ENCODE assay signal across 18 cellular contexts in the genomic region with DNA sequence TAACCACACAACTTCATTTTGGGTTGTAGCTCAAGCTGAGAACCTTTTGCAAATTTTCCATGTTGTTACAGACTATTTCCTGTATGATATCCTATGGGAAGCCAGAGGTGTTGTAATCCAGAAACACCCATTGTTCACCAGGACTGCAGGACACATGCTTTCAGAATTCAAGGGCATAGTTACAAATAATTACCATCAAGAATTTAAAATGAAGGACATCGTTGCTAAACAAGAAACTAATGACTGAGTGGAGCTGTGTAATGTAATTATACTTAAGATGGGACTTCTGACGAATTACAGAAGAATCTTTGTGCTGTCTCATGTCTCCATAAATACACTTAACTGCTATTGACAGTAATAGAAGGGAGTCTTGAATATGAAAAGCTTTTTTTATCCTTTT. TPM values are rescaled to one million over a fixed set of nuclear protein-coding genes. Genes with fewer than 3 reads are reported as not detected.
DNase-seq lines count a peak whose midpoint lies in the region; ATAC-seq, FAIRE-seq and TF ChIP-seq lines count a peak whose summit lies in the region.
"Had no signal": no experiment of that assay in that cellular context is flagged by ENCODE, and none has a peak within 500 bp of the region (broad histone marks: within the 10 kb centered on the region; RNA-seq: fewer than 3 reads in every experiment).

No MANE protein-coding gene starts in this region.

- H3K9me3 ChIP-seq in HepG2 (ENCODE audit: low read length) (no peaks in the 10 kb centered on the region), right lobe of liver (no peaks in the 10 kb centered on the region), adipocyte (ENCODE audit: control insufficient read depth, low read length) (no peaks in the 10 kb centered on the region), keratinocyte (ENCODE audit: control insufficient read depth, low read depth, low read length) (no peaks in the 10 kb centered on the region), upper lobe of right lung (no peaks in the 10 kb centered on the region)
- H3K9me3 ChIP-seq: esophagus muscularis mucosa, heart left ventricle, Peyer's patch had no signal

- no peak for TF ChIP-seq EP300 in HepG2 (IDR thresholded peaks at IDR 0.05; ENCODE audit: low read depth in 2 of 2, low read length in 2 of 2)
- no peak for TF ChIP-seq EP300 in HepG2 (CRISPR knock-in tag; IDR thresholded peaks at IDR 0.05; ENCODE audit: borderline replicate concordance)

- H3K27ac ChIP-seq in HepG2 (ENCODE audit: extremely low read length, insufficient read depth, low read length) (no peak overlapping the region), right lobe of liver (no peak overlapping the region), keratinocyte (ENCODE audit: control insufficient read depth, insufficient read depth, low read length) (no peak overlapping the region), upper lobe of right lung (no peak overlapping the region)
- H3K27ac ChIP-seq: esophagus muscularis mucosa, heart left ventricle, Peyer's patch had no signal

- H4K20me1 ChIP-seq in HepG2 (ENCODE audit: insufficient read depth, low read length) (no peaks in the 10 kb centered on the region), keratinocyte (ENCODE audit: control insufficient read depth, extremely low read depth, insufficient read depth, low read length) (no peaks in the 10 kb centered on the region)

- H3K27me3 ChIP-seq in HepG2 (ENCODE audit: control insufficient read depth in 1 of 2, insufficient read depth in 2 of 2, low read length in 2 of 2) (no peaks in the 10 kb centered on the region), right lobe of liver (no peaks in the 10 kb centered on the region), adipocyte (replicated peaks; ENCODE audit: control insufficient read depth, insufficient read depth, low read length) (no peaks in the 10 kb centered on the region), keratinocyte (ENCODE audit: control insufficient read depth, extremely low read depth, insufficient read depth, low read length) (no peaks in the 10 kb centered on the region), upper lobe of right lung (no peaks in the 10 kb centered on the region)
- H3K27me3 ChIP-seq: esophagus muscularis mucosa, heart left ventricle, Peyer's patch had no signal

- dilution Hi-C loops in keratinocyte (cut with MboI; ENCODE audit: extremely low pct_ligation_motif_present, low sequenced_read_pairs) = no loop called here

- POLR2A ChIA-PET in HepG2 (lab: Yijun Ruan, JAX) = no interaction called here

- in situ Hi-C loops in HepG2 (cut with HindIII; ENCODE audit: extremely low pct_ligation_motif_present, low pct_unique_long_range_greater_than_20kb) = no loop called here

- no peaks in the 10 kb centered on the region for H3K79me2 ChIP-seq in HepG2 (ENCODE audit: insufficient read depth, low read length)
- no peaks in the 10 kb centered on the region for H3K79me2 ChIP-seq in keratinocyte (ENCODE audit: control insufficient read depth, insufficient read depth, low read length)

- no TSS peak for BruUV-seq in HepG2 (replicated peaks; lab: Mats Ljungman, UMichigan)

- TF ChIP-seq POLR2A in HepG2 (IDR thresholded peaks at IDR 0.05; ENCODE audit: insufficient read depth in 1 of 2, low read depth in 2 of 2, low read length in 2 of 2) (no peak), right lobe of liver (IDR thresholded peaks at IDR 0.05) (no peak)

- peaks cover 2% of the 10 kb centered on the region for H3K9me1 ChIP-seq in keratinocyte (ENCODE audit: control insufficient read depth, extremely low read depth, insufficient read depth, low read length)

- H2AFZ ChIP-seq in HepG2 (ENCODE audit: low read length) (no peak overlapping the region), keratinocyte (ENCODE audit: control insufficient read depth, low read length) (peak overlapping the region; percentile 32)

- CTCF ChIA-PET in HepG2 (lab: Yijun Ruan, JAX; ENCODE audit: low intra/inter-chr PET ratio, low total read pairs) = no interaction called here

- H3K4me1 ChIP-seq in HepG2 (ENCODE audit: insufficient read depth, low read length) = peaks cover 11% of the 10 kb centered on the region
- no peaks in the 10 kb centered on the region for H3K4me1 ChIP-seq in right lobe of liver
- no peaks in the 10 kb centered on the region for H3K4me1 ChIP-seq in adipocyte (ENCODE audit: control insufficient read depth, insufficient read depth, low read length)
- H3K4me1 ChIP-seq in keratinocyte (ENCODE audit: control insufficient read depth, extremely low read depth, insufficient read depth, low read length) = peaks cover 39% of the 10 kb centered on the region
- H3K4me1 ChIP-seq in upper lobe of right lung = no peaks in the 10 kb centered on the region
- H3K4me1 ChIP-seq: esophagus muscularis mucosa, Peyer's patch had no signal

- 75% methylated on average over 2 of the region's 2 CpGs for WGBS in HepG2 (ENCODE audit: low lambda C conversion rate)
- WGBS in right lobe of liver (ENCODE audit: insufficient coverage, low coverage, low lambda C conversion rate, missing lambda C conversion rate) = 52% methylated on average over 2 of the region's 2 CpGs

- no peak for ATAC-seq in HepG2
- no peak for ATAC-seq in right lobe of liver
- no peak for ATAC-seq in upper lobe of right lung
- ATAC-seq: heart left ventricle; natural killer cell treated with Interleukin-12 subunit alpha and Interleukin-12 subunit beta and Interleukin-15 and Interleukin-18, amount 100 ng/mL, for 72 hours had no signal

- intact Hi-C loops in HepG2 (cut with micrococcal nuclease; ENCODE audit: unreplicated experiment) = no loop called here
- intact Hi-C loops in right lobe of liver (cut with DNase I) = no loop called here
- intact Hi-C loops in upper lobe of right lung (cut with DNase I) = no loop called here

- H3K36me3 ChIP-seq in HepG2 (replicated peaks in 1 of 2; ENCODE audit: control insufficient read depth in 1 of 2, insufficient read depth in 2 of 2, low read length in 2 of 2) (no peaks in the 10 kb centered on the region), right lobe of liver (peaks cover 0 to 3% (median 1%) of the 10 kb centered on the region in 4 donors), adipocyte (ENCODE audit: control insufficient read depth, insufficient read depth, low read length, severe bottlenecking) (no peaks in the 10 kb centered on the region), keratinocyte (ENCODE audit: control insufficient read depth in 2 of 2, extremely low read depth in 1 of 2, insufficient read depth in 2 of 2, low read length in 2 of 2) (no peaks in the 10 kb centered on the region), upper lobe of right lung (peaks cover 4% of the 10 kb centered on the region)
- H3K36me3 ChIP-seq: esophagus muscularis mucosa, heart left ventricle, Peyer's patch had no signal

- no peak for TF ChIP-seq RAD21 in HepG2 (CRISPR knock-in tag; IDR thresholded peaks at IDR 0.05)

- DNase-seq in HepG2 (ENCODE audit: low spot score) (peak; percentile 12), right lobe of liver (no peak), adipocyte (ENCODE audit: low read depth) (peak; percentile 42), keratinocyte (ENCODE audit: low read depth, low spot score) (no peak), upper lobe of right lung (no peak), NCI-H1092 (lab: John Stamatoyannopoulos, UW) (no peak), GM19239 (ENCODE audit: insufficient read length, low spot score) (no peak), NCI-H2196 (lab: John Stamatoyannopoulos, UW; ENCODE audit: unreplicated experiment) (no peak)
- DNase-seq: ACHN; activated naive CD4-positive, alpha-beta T cell treated with anti-CD3 and anti-CD28 coated beads, Interleukin-2, amount 50 U/mL, for 16 hours; CD4-positive, alpha-beta memory T cell; heart left ventricle; mammary epithelial cell; NCI-H774; Peyer's patch had no signal

- H3K9ac ChIP-seq in HepG2 (ENCODE audit: insufficient read depth, low read depth, low read length) (no peak overlapping the region), adipocyte (ENCODE audit: low read length) (no peak overlapping the region), keratinocyte (ENCODE audit: control insufficient read depth, extremely low read depth, insufficient read depth, low read length) (no peak overlapping the region)

- peak; percentile 4 for FAIRE-seq in HepG2 (lab: Jason Lieb, UNC)
- FAIRE-seq in keratinocyte (lab: Jason Lieb, UNC) = peak; percentile 79
- FAIRE-seq in GM19239 (lab: Jason Lieb, UNC) = no peak

- H3K4me3 ChIP-seq in HepG2 (replicated peaks in 1 of 3; ENCODE audit: insufficient read depth in 1 of 3, low read depth in 2 of 3, low read length in 3 of 3) (no peak overlapping the region), right lobe of liver (no peak overlapping the region), adipocyte (ENCODE audit: low read length) (no peak overlapping the region), keratinocyte (ENCODE audit: control insufficient read depth in 2 of 3, extremely low read depth in 1 of 3, insufficient read depth in 2 of 3, low read depth in 1 of 3, low read length in 3 of 3) (no peak overlapping the region), upper lobe of right lung (no peak overlapping the region)
- H3K4me3 ChIP-seq: esophagus muscularis mucosa, heart left ventricle, Peyer's patch had no signal

- H3K4me2 ChIP-seq in HepG2 (ENCODE audit: low read depth, low read length) (no peak overlapping the region), keratinocyte (ENCODE audit: control insufficient read depth, extremely low read depth, insufficient read depth, low read depth, low read length) (peak overlapping the region; percentile 25)

- TF ChIP-seq CTCF in HepG2 (CRISPR knock-in tag; IDR thresholded peaks at IDR 0.05) = no peak
- no peak for TF ChIP-seq CTCF in right lobe of liver (IDR thresholded peaks at IDR 0.05)
- no peak for TF ChIP-seq CTCF in keratinocyte (optimal IDR thresholded peaks at IDR 0.05 in 1 of 3, IDR thresholded peaks at IDR 0.05 in 1 of 3, conservative IDR thresholded peaks at IDR 0.05 in 1 of 3; ENCODE audit: extremely low read depth in 1 of 3, insufficient read depth in 2 of 3, low read length in 3 of 3)
- no peak for TF ChIP-seq CTCF in upper lobe of right lung (IDR thresholded peaks at IDR 0.05)

RNA-seq across cellular contexts. Expression of a gene that starts 47.6 kb away (rescaled TPM):
- total RNA-seq in HepG2 (2016; rRNA removed; fragmentation: Illumina TruSeq; extraction: Trizol) = 24.2 and 48.0 TPM in 2 replicates
- total RNA-seq in HepG2 (2016; cell fraction: cytosol; rRNA removed; fragmentation: Illumina TruSeq; extraction: Trizol; ENCODE audit: low read depth) = 3.4 and 4.4 TPM in 2 replicates
- 24.0 and 49.5 TPM in 2 replicates for total RNA-seq in HepG2 (2016; cell fraction: insoluble cytoplasmic fraction; rRNA removed; fragmentation: Illumina TruSeq; extraction: Trizol)
- 5.4 and 6.7 TPM in 2 replicates for total RNA-seq in HepG2 (2016; cell fraction: membrane; rRNA removed; fragmentation: Illumina TruSeq; extraction: Trizol)
- total RNA-seq in HepG2 (2016; cell fraction: nucleus; rRNA removed; fragmentation: Illumina TruSeq; extraction: Trizol) = 33.3 and 34.9 TPM in 2 replicates
- polyA plus RNA-seq in HepG2 (2011; rRNA removed) = 9.1 and 11.3 TPM in 2 replicates
- polyA plus RNA-seq in HepG2 (2011; cell fraction: cytosol; rRNA removed) = 3.4 and 5.6 TPM in 2 replicates
- 7.2 and 9.6 TPM in 2 replicates for polyA plus RNA-seq in HepG2 (2011; cell fraction: nucleus; rRNA removed)
- 15.5 and 22.6 TPM in 2 replicates for polyA plus RNA-seq in HepG2 (2012)
- 0.50 and 0.60 TPM in 2 replicates for polyA plus RNA-seq in HepG2 (2016; cell fraction: cytosol; fragmentation: Illumina TruSeq; extraction: Trizol; ENCODE audit: low read depth)
- 29.1 and 32.7 TPM in 2 replicates for polyA plus RNA-seq in HepG2 (2016; cell fraction: insoluble cytoplasmic fraction; fragmentation: Illumina TruSeq; extraction: Trizol; ENCODE audit: low read depth)
- 2.0 TPM in 2 replicates for polyA plus RNA-seq in HepG2 (2016; cell fraction: membrane; fragmentation: Illumina TruSeq; extraction: Trizol; ENCODE audit: low read depth)
- polyA plus RNA-seq in HepG2 (2016; cell fraction: nucleus; fragmentation: Illumina TruSeq; extraction: Trizol; ENCODE audit: insufficient read depth, low read depth) = 33.8 and 35.1 TPM in 2 replicates
- 3.9 and 27.1 TPM in 2 replicates for polyA minus RNA-seq in HepG2 (2011; rRNA and poly(A)+ RNA removed; ENCODE audit: low replicate concordance)
- 11.6 and 19.9 TPM in 2 replicates for polyA minus RNA-seq in HepG2 (2011; cell fraction: cytosol; rRNA and poly(A)+ RNA removed)
- 46.5 and 48.3 TPM in 2 replicates for polyA minus RNA-seq in HepG2 (2011; cell fraction: nucleus; rRNA and poly(A)+ RNA removed)
- 10 to 100 TPM; 15.2 to 30.6 (median 26.7) TPM for total RNA-seq in right lobe of liver
- 3.1 to 12.7 TPM (median 11.8 TPM) in 3 replicates for polyA plus RNA-seq in keratinocyte
- polyA plus RNA-seq in keratinocyte (2011; ENCODE audit: low read depth) = 117 TPM
- polyA plus RNA-seq in keratinocyte (2011; cell fraction: cytosol; rRNA removed) = 2.5 and 4.4 TPM in 2 replicates
- polyA plus RNA-seq in keratinocyte (2011; cell fraction: nucleus; rRNA removed) = 8.2 and 14.0 TPM in 2 replicates
- polyA plus RNA-seq in keratinocyte (2012; ENCODE audit: low replicate concordance) = 4.5 and 28.1 TPM in 2 replicates
- 0.10 to 6.2 TPM (median 4.8 TPM) in 3 replicates for polyA minus RNA-seq in keratinocyte
- 1.7 TPM for polyA minus RNA-seq in keratinocyte (2011; cell fraction: cytosol; rRNA and poly(A)+ RNA removed)
- 6.4 and 12.5 TPM in 2 replicates for polyA minus RNA-seq in keratinocyte (2011; cell fraction: nucleus; rRNA and poly(A)+ RNA removed)
- 18.5 TPM for total RNA-seq in upper lobe of right lung
- total RNA-seq: HT1080 had no signal

Comparison
In these comparisons a context has a peak if more than half of its experiments do, and no peak if none do; other contexts are left out.
1. DNase-seq: peak in HepG2 (single experiment) and adipocyte (single experiment); none in right lobe of liver (0 of 3), keratinocyte (single experiment), upper lobe of right lung (single experiment), NCI-H1092 (single experiment), GM19239 (single experiment) and NCI-H2196 (single experiment).